19 cellular contexts compared by ENCODE assay signal in the genomic region with DNA sequence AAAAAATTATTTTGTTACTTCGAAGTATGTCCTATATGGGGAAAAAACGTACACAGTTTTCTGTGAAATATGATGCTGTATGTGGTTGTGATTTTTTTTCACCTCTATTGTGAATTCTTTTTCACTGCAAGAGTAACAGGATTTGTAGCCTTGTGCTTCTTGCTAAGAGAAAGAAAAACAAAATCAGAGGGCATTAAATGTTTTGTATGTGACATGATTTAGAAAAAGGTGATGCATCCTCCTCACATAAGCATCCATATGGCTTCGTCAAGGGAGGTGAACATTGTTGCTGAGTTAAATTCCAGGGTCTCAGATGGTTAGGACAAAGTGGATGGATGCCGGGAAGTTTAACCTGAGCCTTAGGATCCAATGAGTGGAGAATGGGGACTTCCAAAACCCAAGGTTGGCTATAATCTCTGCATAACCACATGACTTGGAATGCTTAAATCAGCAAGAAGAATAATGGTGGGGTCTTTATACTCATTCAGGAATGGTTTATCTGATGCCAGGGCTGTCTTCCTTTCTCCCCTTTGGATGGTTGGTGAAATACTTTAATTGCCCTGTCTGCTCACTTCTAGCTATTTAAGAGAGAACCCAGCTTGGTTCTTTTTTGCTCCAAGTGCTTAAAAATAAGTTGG.
"Had no signal": no experiment of that assay in that cellular context is flagged by ENCODE, and none has a peak within 500 bp of the region (broad histone marks: within the 10 kb centered on the region; RNA-seq: fewer than 3 reads in every experiment).

No MANE protein-coding gene starts in this region.

- DNase-seq: Karpas-422, KG1, MG63, NCI-H1092, NCI-H1105 treated with DMSO at 0.1 percent for 48 hours, NCI-H1417 treated with DMSO at 0.1 percent for 48 hours, NCI-H146, NCI-H1694 treated with DMSO at 0.1 percent for 48 hours, NCI-H1930, NCI-H2081 treated with DMSO at 0.1 percent for 48 hours, NCI-H2171, NCI-H226, NCI-H446, NCI-H510A, NCI-H524 treated with DMSO at 0.1 percent for 48 hours, NCI-H69, NCI-H774, SHP77 had no signal

- H3K27ac ChIP-seq: RWPE1 had no signal

- H3K27me3 ChIP-seq: MG63 had no signal

- H3K4me3 ChIP-seq: MG63 had no signal

- H3K9me3 ChIP-seq: MG63 had no signal
